ENCODE assay signal across 17 cellular contexts in the genomic region with DNA sequence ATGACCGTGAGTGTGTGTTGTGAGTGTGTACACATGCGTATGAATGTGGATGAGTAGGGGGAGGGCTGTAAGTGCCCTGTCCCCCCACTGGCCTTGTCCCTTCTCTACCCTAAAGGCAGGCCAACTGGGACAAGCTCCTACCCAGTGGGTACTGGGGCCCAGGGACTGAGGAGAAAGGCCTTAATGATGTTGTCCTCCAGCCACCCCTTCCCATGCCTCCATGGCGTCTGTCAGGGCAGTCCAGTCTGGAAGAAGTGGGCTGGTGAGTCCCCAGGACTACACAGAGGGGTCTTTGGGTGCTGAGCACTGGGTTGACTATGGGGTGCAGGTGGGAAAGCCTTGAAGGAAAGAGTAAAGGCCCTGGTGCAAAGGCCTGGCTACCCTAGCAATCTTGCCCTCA.
"Had no signal": no experiment of that assay in that cellular context is flagged by ENCODE, and none has a peak within 500 bp of the region (broad histone marks: within the 10 kb centered on the region; RNA-seq: fewer than 3 reads in every experiment).

No MANE protein-coding gene starts in this region.

- H3K4me3 ChIP-seq: left ventricle myocardium inferior, thyroid gland had no signal

- H3K9me3 ChIP-seq: left ventricle myocardium inferior, thyroid gland had no signal

- FAIRE-seq: TTC549 had no signal

- DNase-seq: activated CD4-positive, alpha-beta T cell treated with anti-CD3 and anti-CD28 coated beads for 1 hour; activated CD4-positive, alpha-beta T cell treated with anti-CD3 and anti-CD28 coated beads, Interleukin-2, amount 50 U/mL, for 1 hour; activated CD8-positive, alpha-beta memory T cell treated with anti-CD3 and anti-CD28 coated beads, Interleukin-2, amount 50 U/mL, for 4 hours; activated effector memory CD4-positive, alpha-beta T cell treated with Interleukin-2 at 50 U/mL for 16 hours; activated naive CD4-positive, alpha-beta T cell treated with anti-CD3 and anti-CD28 coated beads, Interleukin-2, amount 10 ng/mL, durations not matched to agents 7 days and 5 days; activated T-cell treated with anti-CD3 and anti-CD28 coated beads, Interleukin-2, amount 50 U/mL, for 72 hours; amygdala; effector CD4-positive, alpha-beta T cell; erythroblast; foreskin keratinocyte; hippocampal formation; left ventricle myocardium inferior; stimulated activated CD4-positive, alpha-beta T cell treated with anti-CD3 and anti-CD28 coated beads, Interleukin-4, amount 100 ng/mL, for 4 hours; T-cell; thyroid gland; WERI-Rb-1 had no signal

- H3K27ac ChIP-seq: foreskin keratinocyte, left ventricle myocardium inferior, thyroid gland, WERI-Rb-1 had no signal

- ATAC-seq: activated T-cell treated with anti-CD3 and anti-CD28 coated beads, Interleukin-2, amount 50 U/mL, for 72 hours; foreskin keratinocyte; T-cell had no signal

- H3K36me3 ChIP-seq: left ventricle myocardium inferior, thyroid gland, WERI-Rb-1 had no signal
